ENCODE assay signal across 26 cellular contexts in genomic region chr15:64934023-64934422, GRCh38.
"Had no signal": no experiment of that assay in that cellular context is flagged by ENCODE, and none has a peak within 500 bp of the region (broad histone marks: within the 10 kb centered on the region; RNA-seq: fewer than 3 reads in every experiment).

No MANE protein-coding gene starts in this region.

- H3K9me3 ChIP-seq: ascending aorta, body of pancreas had no signal

- H3K9me3 Mint-ChIP-seq: activated B cell treated with CpG ODN at 0.5 μM for 24 hours; activated naive CD4-positive, alpha-beta T cell treated with anti-CD3 and anti-CD28 coated beads, Interleukin-2, amount 50 U/mL, for 24 hours; activated T-helper 1 cell treated with anti-CD3 and anti-CD28 coated beads, Interleukin-12 subunit alpha, Interleukin-12 subunit beta, Interleukin-2, Interleukin-4 antibody, amounts not matched to agents 30 ng/mL and 10 ng/mL and 1 ng/mL, durations not matched to agents 14 hours and 24 hours and 36 hours; central memory CD8-positive, alpha-beta T cell had no signal

- H3K4me3 Mint-ChIP-seq: activated B cell treated with CpG ODN at 0.5 μM for 24 hours; activated CD4-positive, alpha-beta T cell treated with anti-CD3 and anti-CD28 coated beads for 36 hours; activated naive CD4-positive, alpha-beta T cell treated with anti-CD3 and anti-CD28 coated beads, Interleukin-2, amount 50 U/mL, for 24 hours; activated T-helper 1 cell treated with anti-CD3 and anti-CD28 coated beads, Interleukin-12 subunit alpha, Interleukin-12 subunit beta, Interleukin-2, Interleukin-4 antibody, amounts not matched to agents 30 ng/mL and 10 ng/mL and 1 ng/mL, durations not matched to agents 14 hours and 24 hours and 36 hours; central memory CD8-positive, alpha-beta T cell; T-helper 17 cell had no signal

- H3K27ac ChIP-seq: ascending aorta, body of pancreas, RWPE1 had no signal

- H3K27me3 Mint-ChIP-seq: activated B cell treated with CpG ODN at 0.5 μM for 24 hours; activated CD4-positive, alpha-beta T cell treated with anti-CD3 and anti-CD28 coated beads for 36 hours; activated naive CD4-positive, alpha-beta T cell treated with anti-CD3 and anti-CD28 coated beads, Interleukin-2, amount 50 U/mL, for 24 hours; central memory CD8-positive, alpha-beta T cell; T-helper 17 cell had no signal

- H3K4me3 ChIP-seq: ascending aorta, body of pancreas, K562 had no signal

- ATAC-seq: activated CD4-positive, alpha-beta T cell treated with anti-CD3 and anti-CD28 coated beads for 36 hours; body of pancreas; K562; Panc1; T-helper 17 cell had no signal

- H3K4me1 ChIP-seq: ascending aorta had no signal

- H3K4me1 Mint-ChIP-seq: activated naive CD4-positive, alpha-beta T cell treated with anti-CD3 and anti-CD28 coated beads, Interleukin-2, amount 50 U/mL, for 24 hours; central memory CD8-positive, alpha-beta T cell had no signal

- DNase-seq: activated B cell treated with CpG ODN at 0.5 μM for 24 hours; activated CD4-positive, alpha-beta T cell treated with anti-CD3 and anti-CD28 coated beads for 36 hours; activated effector memory CD4-positive, alpha-beta T cell treated with Interleukin-2 at 50 U/mL for 16 hours; activated naive CD4-positive, alpha-beta T cell; activated T-cell treated with anti-CD3 and anti-CD28 coated beads, Interleukin-2, amount 50 U/mL, for 1 hour; body of pancreas; Karpas-422; NCI-H1048; NCI-H146; NCI-H187 treated with DMSO at 0.1 percent for 48 hours; NCI-H2171; NCI-H2227 treated with DMSO at 0.1 percent for 48 hours; NCI-H526; NCI-H774; NK-92 treated with Interleukin-12 subunit alpha and Interleukin-12 subunit beta, amount 100 ng/mL, for 24 hours; OCI-M1; SHP77 treated with DMSO at 0.1 percent for 48 hours; T-helper 17 cell; T-helper 9 cell had no signal

- H3K27ac Mint-ChIP-seq: activated B cell treated with CpG ODN at 0.5 μM for 24 hours; activated CD4-positive, alpha-beta T cell treated with anti-CD3 and anti-CD28 coated beads for 36 hours; activated naive CD4-positive, alpha-beta T cell treated with anti-CD3 and anti-CD28 coated beads, Interleukin-2, amount 50 U/mL, for 24 hours; activated T-helper 1 cell treated with anti-CD3 and anti-CD28 coated beads, Interleukin-12 subunit alpha, Interleukin-12 subunit beta, Interleukin-2, Interleukin-4 antibody, amounts not matched to agents 30 ng/mL and 10 ng/mL and 1 ng/mL, durations not matched to agents 14 hours and 24 hours and 36 hours; T-helper 17 cell had no signal

- H3K27me3 ChIP-seq: ascending aorta, body of pancreas had no signal
